Comparison of ENCODE assay signal across 23 cellular contexts in genomic region chr16:74995986-74996385, GRCh38. TPM values are rescaled to one million over a fixed set of nuclear protein-coding genes. Genes with fewer than 3 reads are reported as not detected.
DNase-seq lines count a peak whose midpoint lies in the region; ATAC-seq, FAIRE-seq and TF ChIP-seq lines count a peak whose summit lies in the region.
"Had no signal": no experiment of that assay in that cellular context is flagged by ENCODE, and none has a peak within 500 bp of the region (broad histone marks: within the 10 kb centered on the region; RNA-seq: fewer than 3 reads in every experiment).

No MANE protein-coding gene starts in this region.

- H3K27me3 ChIP-seq in Caco-2 (replicated peaks; ENCODE audit: control insufficient read depth, insufficient read depth, low read length) (no peaks in the 10 kb centered on the region), K562 (ENCODE audit: control insufficient read depth in 2 of 2, insufficient read depth in 2 of 2, low read length in 2 of 2) (no peaks in the 10 kb centered on the region), BE2C (no peaks in the 10 kb centered on the region)
- H3K27me3 ChIP-seq: BLaER1 treated with 17β-estradiol and CSF1 and Interleukin-3, amounts not matched to agents 10 nM and 100 nM had no signal

- CTCF ChIA-PET in Caco-2 (lab: Charles Lee), result interaction anchor here (1.0 kb wide), 1 partner anchor 115 kb away, joined by 3 read pairs; no protein-coding TSS in a partner anchor
- CTCF ChIA-PET in HEK293 (lab: Yijun Ruan, JAX), result interaction anchor here (3.4 kb wide), 1 partner anchor 115 kb away, joined by 47 read pairs; no protein-coding TSS in a partner anchor
- CTCF ChIA-PET in K562 (lab: Yijun Ruan, JAX; ENCODE audit: low intra/inter-chr PET ratio), result no interaction called here

- H3K4me1 Mint-ChIP-seq in Caco-2 (ENCODE audit: low read depth, unreplicated experiment), result peaks cover 47% of the 10 kb centered on the region
- peaks cover 14 to 19% of the 10 kb centered on the region in 2 donors for H3K4me1 Mint-ChIP-seq in stimulated activated naive B cell treated with anti-CD40 and anti-IgM and Interleukin-4, amounts not matched to agents 10 μg/mL and 1 μg/mL and 100 μg/mL, for 72 hours

- H3K4me3 ChIP-seq in Caco-2 (ENCODE audit: low read depth, low read length) (no peak overlapping the region), HEK293 (ENCODE audit: low read depth, low read length) (no peak overlapping the region), K562 (no peak overlapping the region), BE2C (ENCODE audit: low read depth, low read length) (no peak overlapping the region)
- H3K4me3 ChIP-seq: BLaER1 treated with 17β-estradiol and CSF1 and Interleukin-3, amounts not matched to agents 10 nM and 100 nM; GM12878 had no signal

- intact Hi-C loops in Caco-2 (cut with micrococcal nuclease; ENCODE audit: unreplicated experiment), result no loop called here
- intact Hi-C loops in K562 (cut with micrococcal nuclease), result no loop called here

- POLR2A ChIA-PET in Caco-2 (lab: Charles Lee) (no interaction called here), HEK293 (lab: Yijun Ruan, JAX) (no interaction called here), K562 (lab: Yijun Ruan, JAX) (interaction anchor here (0.6 to 4.6 kb wide), 3 partner anchors 10 to 115 kb away, joined by 3 to 17 read pairs (median 4); partner anchors contain the start of gene WDR59)

- BruUV-seq in Caco-2 (replicated peaks; lab: Mats Ljungman, UMichigan) (no TSS peak), K562 (replicated peaks; lab: Mats Ljungman, UMichigan) (no TSS peak)

- DNase-seq in Caco-2 (no peak), K562 (ENCODE audit: extremely low read depth in 1 of 4, low spot score in 3 of 4) (no peak), NCI-H2196 (lab: John Stamatoyannopoulos, UW; ENCODE audit: unreplicated experiment) (no peak), SW 1271 (lab: John Stamatoyannopoulos, UW) (no peak), BE2C (no peak)
- DNase-seq in stimulated activated naive B cell treated with anti-CD40 and anti-IgM and Interleukin-4, amounts not matched to agents 10 μg/mL and 1 μg/mL and 100 μg/mL, for 72 hours, result no peak
- DNase-seq: 8988T; ACHN; CD4-positive, alpha-beta T cell; CD8-positive, alpha-beta T cell; DMS 273 treated with DMSO at 0.1 percent for 48 hours; DMS153; DMS53; DMS79; DND-41; GDM1 had no signal

- in situ Hi-C loops in K562 (cut with MboI), result no loop called here

- H3K27ac Mint-ChIP-seq in Caco-2 (ENCODE audit: unreplicated experiment), result peak overlapping the region; percentile 37
- peak overlapping the region; percentile 14 for H3K27ac Mint-ChIP-seq in stimulated activated naive B cell treated with anti-CD40 and anti-IgM and Interleukin-4, amounts not matched to agents 10 μg/mL and 1 μg/mL and 100 μg/mL, for 72 hours
- H3K27ac Mint-ChIP-seq: CD4-positive, alpha-beta T cell; CD8-positive, alpha-beta T cell had no signal

- H3K36me3 Mint-ChIP-seq in Caco-2 (ENCODE audit: insufficient read depth, unreplicated experiment), result peaks cover 6% of the 10 kb centered on the region
- no peaks in the 10 kb centered on the region for H3K36me3 Mint-ChIP-seq in stimulated activated naive B cell treated with anti-CD40 and anti-IgM and Interleukin-4, amounts not matched to agents 10 μg/mL and 1 μg/mL and 100 μg/mL, for 72 hours

- peaks cover 18% of the 10 kb centered on the region for H3K79me2 ChIP-seq in K562 (ENCODE audit: control insufficient read depth, insufficient read depth, low read length)

- no peaks in the 10 kb centered on the region; the same call in 1 of the 2 replicates for H4K20me1 ChIP-seq in K562 (replicated peaks; ENCODE audit: control insufficient read depth, insufficient read depth, low read length)

- TF ChIP-seq EP300 in K562 (IDR thresholded peaks at IDR 0.05; ENCODE audit: low read length), result no peak

- no peak for ATAC-seq in K562
- no peak for ATAC-seq in stimulated activated naive B cell treated with anti-CD40 and anti-IgM and Interleukin-4, amounts not matched to agents 10 μg/mL and 1 μg/mL and 100 μg/mL, for 72 hours (replicated peaks)
- ATAC-seq: CD8-positive, alpha-beta T cell; GM12878 had no signal

- no peak overlapping the region for H3K9ac ChIP-seq in K562 (ENCODE audit: insufficient read depth in 1 of 2, low read depth in 2 of 2, low read length in 2 of 2)
- H3K9ac ChIP-seq: BLaER1 treated with 17β-estradiol and CSF1 and Interleukin-3, amounts not matched to agents 10 nM and 100 nM had no signal

- no peak for TF ChIP-seq RAD21 in K562 (CRISPR knock-in tag; conservative IDR thresholded peaks at IDR 0.05 in 1 of 2, IDR thresholded peaks at IDR 0.05 in 1 of 2)

- no peak overlapping the region for H3K4me3 Mint-ChIP-seq in Caco-2 (ENCODE audit: unreplicated experiment)
- H3K4me3 Mint-ChIP-seq in stimulated activated naive B cell treated with anti-CD40 and anti-IgM and Interleukin-4, amounts not matched to agents 10 μg/mL and 1 μg/mL and 100 μg/mL, for 72 hours, result no peak overlapping the region
- H3K4me3 Mint-ChIP-seq: CD8-positive, alpha-beta T cell had no signal

- H3K9me3 ChIP-seq in Caco-2, result no peaks in the 10 kb centered on the region
- no peaks in the 10 kb centered on the region for H3K9me3 ChIP-seq in HEK293 (ENCODE audit: control insufficient read depth, insufficient read depth, low read depth, low read length)
- H3K9me3 ChIP-seq in K562 (replicated peaks; ENCODE audit: control insufficient read depth, insufficient read depth, low read depth, low read length), result no peaks in the 10 kb centered on the region
- H3K9me3 ChIP-seq in BE2C, result no peaks in the 10 kb centered on the region
- H3K9me3 ChIP-seq: BLaER1 treated with 17β-estradiol and CSF1 and Interleukin-3, amounts not matched to agents 10 nM and 100 nM had no signal

- H3K36me3 ChIP-seq in Caco-2 (ENCODE audit: control insufficient read depth, insufficient read depth, low read length) (no peaks in the 10 kb centered on the region; the same call in 1 of the 2 replicates), HEK293 (ENCODE audit: control insufficient read depth in 2 of 2, insufficient read depth in 1 of 2, low read length in 2 of 2) (no peaks in the 10 kb centered on the region), K562 (ENCODE audit: control insufficient read depth, insufficient read depth, low read length) (no peaks in the 10 kb centered on the region), BE2C (no peaks in the 10 kb centered on the region)
- H3K36me3 ChIP-seq: BLaER1 treated with 17β-estradiol and CSF1 and Interleukin-3, amounts not matched to agents 10 nM and 100 nM had no signal

- H3K27me3 Mint-ChIP-seq in Caco-2 (ENCODE audit: insufficient read depth, unreplicated experiment), result no peaks in the 10 kb centered on the region
- H3K27me3 Mint-ChIP-seq in stimulated activated naive B cell treated with anti-CD40 and anti-IgM and Interleukin-4, amounts not matched to agents 10 μg/mL and 1 μg/mL and 100 μg/mL, for 72 hours, result peaks cover 31 to 46% of the 10 kb centered on the region in 2 donors
- H3K27me3 Mint-ChIP-seq: CD4-positive, alpha-beta T cell had no signal

- FAIRE-seq in K562 (lab: Jason Lieb, UNC), result no peak
- FAIRE-seq: A204.1, GM12878, GM12892, GM18507 had no signal

- H3K9me1 ChIP-seq in K562 (ENCODE audit: control insufficient read depth, insufficient read depth, low read length), result no peaks in the 10 kb centered on the region

- TF ChIP-seq POLR2A in K562 (conservative IDR thresholded peaks at IDR 0.05), result no peak

- H3K9me3 Mint-ChIP-seq in Caco-2 (ENCODE audit: unreplicated experiment), result no peaks in the 10 kb centered on the region
- H3K9me3 Mint-ChIP-seq in stimulated activated naive B cell treated with anti-CD40 and anti-IgM and Interleukin-4, amounts not matched to agents 10 μg/mL and 1 μg/mL and 100 μg/mL, for 72 hours, result peaks cover 0 to 2% of the 10 kb centered on the region in 2 donors
- H3K9me3 Mint-ChIP-seq: CD4-positive, alpha-beta T cell; CD8-positive, alpha-beta T cell had no signal

- H3K4me1 ChIP-seq in Caco-2 (peaks cover 57% of the 10 kb centered on the region), HEK293 (ENCODE audit: control insufficient read depth, insufficient read depth, low read length) (no peaks in the 10 kb centered on the region; the same call in 1 of the 2 replicates), K562 (replicated peaks in 1 of 2; ENCODE audit: control insufficient read depth in 2 of 2, insufficient read depth in 2 of 2, low read length in 2 of 2) (peaks cover 30 to 33% of the 10 kb centered on the region in 2 experiments; a peak in 4 of 5 replicates), BE2C (no peaks in the 10 kb centered on the region; the same call in none of the 2 replicates)

- no peak overlapping the region for H3K4me2 ChIP-seq in K562 (ENCODE audit: insufficient read depth, low read length)
- H3K4me2 ChIP-seq: BLaER1 treated with 17β-estradiol and CSF1 and Interleukin-3, amounts not matched to agents 10 nM and 100 nM had no signal

- WGBS in K562 (ENCODE audit: insufficient coverage, low coverage, missing lambda C conversion rate), result 94% methylated on average over 1 of the region's 1 CpG

- H3K27ac ChIP-seq in HEK293 (ENCODE audit: extremely low read depth, low read depth, low read length) (no peak overlapping the region), K562 (ENCODE audit: extremely low read depth, low read depth, low read length) (no peak overlapping the region)
- H3K27ac ChIP-seq: BLaER1 treated with 17β-estradiol and CSF1 and Interleukin-3, amounts not matched to agents 10 nM and 100 nM; C4-2B had no signal

- TF ChIP-seq CTCF in Caco-2 (IDR thresholded peaks at IDR 0.05; ENCODE audit: insufficient read depth in 1 of 2, low read depth in 1 of 2, low read length in 1 of 2, severe bottlenecking in 1 of 2, unreplicated experiment in 1 of 2) (no peak), HEK293 (tag by site-specific recombination; IDR thresholded peaks at IDR 0.05) (no peak), K562 (IDR thresholded peaks at IDR 0.05 in 2 of 3, conservative IDR thresholded peaks at IDR 0.05 in 1 of 3; ENCODE audit: insufficient read depth in 2 of 3, low read depth in 1 of 3, low read length in 3 of 3) (no peak), BE2C (IDR thresholded peaks at IDR 0.05; ENCODE audit: low read depth, low read length) (no peak)

- no peak overlapping the region for H2AFZ ChIP-seq in K562 (ENCODE audit: low read depth, low read length)

RNA-seq across cellular contexts. Expression of gene ZNRF1, which starts 2.8 kb away (rescaled TPM):
- 68.6 and 73.8 TPM in 2 replicates for total RNA-seq in Caco-2 (2022)
- 26.9 and 43.7 TPM in 2 replicates for total RNA-seq in K562 (2011; cell fraction: chromatin; rRNA removed; ENCODE audit: low replicate concordance)
- 26.5 and 31.6 TPM in 2 replicates for total RNA-seq in K562 (2011; cell fraction: nucleolus; rRNA removed)
- 33.2 and 34.4 TPM in 2 replicates for total RNA-seq in K562 (2011; cell fraction: nucleoplasm; rRNA removed)
- 30.4 and 32.4 TPM in 2 replicates for total RNA-seq in K562 (2014; rRNA removed)
- total RNA-seq in K562 (2014; rRNA removed; fragmentation: Illumina TruSeq; extraction: Trizol), result 10.6 and 15.5 TPM in 2 replicates
- 17.2 and 18.8 TPM in 2 replicates for total RNA-seq in K562 (2015; rRNA removed; fragmentation: Illumina TruSeq; extraction: Trizol)
- 35.3 and 37.7 TPM in 2 replicates for total RNA-seq in K562 (2021)
- 19.1 and 25.1 TPM in 2 replicates for polyA plus RNA-seq in K562 (2011; rRNA removed)
- polyA plus RNA-seq in K562 (2011; cell fraction: cytosol; rRNA removed), result 16.8 and 30.1 TPM in 2 replicates
- polyA plus RNA-seq in K562 (2011; cell fraction: nucleus; rRNA removed), result 43.0 and 43.6 TPM in 2 replicates
- 24.0 and 31.0 TPM in 2 replicates for polyA plus RNA-seq in K562 (2012)
- 20.1 and 21.0 TPM in 2 replicates for polyA plus RNA-seq in K562 (2014; fragmentation: Illumina TruSeq; extraction: Trizol)
- 10 to 100 TPM in 1 of 2 experiments, 1 to 10 TPM in 1; 9.5 to 20.0 TPM for polyA plus RNA-seq in K562 (2014; fragmentation: Nextera tagmentation; extraction: Ambion mirVana)
- polyA plus RNA-seq in K562 (2014; rRNA removed), result 21.8 and 23.9 TPM in 2 replicates
- 17.3 and 24.2 TPM in 2 replicates for polyA minus RNA-seq in K562 (2011; rRNA and poly(A)+ RNA removed)
- 20.2 and 22.4 TPM in 2 replicates for polyA minus RNA-seq in K562 (2011; cell fraction: cytosol; rRNA and poly(A)+ RNA removed)
- 21.8 and 24.4 TPM in 2 replicates for polyA minus RNA-seq in K562 (2011; cell fraction: nucleus; rRNA and poly(A)+ RNA removed)
- polyA plus RNA-seq in BE2C (2012; ENCODE audit: insufficient read depth, insufficient read length, low read depth), result 30.9 TPM

RNA-seq across cellular contexts. Expression of gene WDR59, which starts 11.1 kb away (rescaled TPM):
- total RNA-seq in Caco-2 (2022) (148 and 174 TPM in 2 replicates), K562 (2014; rRNA removed) (19.6 and 35.1 TPM in 2 replicates), K562 (2014; rRNA removed; fragmentation: Illumina TruSeq; extraction: Trizol) (32.2 and 34.7 TPM in 2 replicates), K562 (2015; rRNA removed; fragmentation: Illumina TruSeq; extraction: Trizol) (20.0 and 28.0 TPM in 2 replicates), K562 (2021) (81.3 and 94.3 TPM in 2 replicates)
- 271 and 313 TPM in 2 replicates for total RNA-seq in K562 (2011; cell fraction: chromatin; rRNA removed; ENCODE audit: low replicate concordance)
- total RNA-seq in K562 (2011; cell fraction: nucleolus; rRNA removed), result 146 and 158 TPM in 2 replicates
- 157 and 158 TPM in 2 replicates for total RNA-seq in K562 (2011; cell fraction: nucleoplasm; rRNA removed)
- polyA plus RNA-seq in K562 (2011; rRNA removed) (119 and 126 TPM in 2 replicates), K562 (2014; fragmentation: Illumina TruSeq; extraction: Trizol) (47.6 and 59.0 TPM in 2 replicates), K562 (2014; fragmentation: Nextera tagmentation; extraction: Ambion mirVana) (10 to 100 TPM; 12.7 to 16.2 TPM), K562 (2014; rRNA removed) (52.2 and 57.4 TPM in 2 replicates)
- polyA plus RNA-seq in K562 (2011; cell fraction: cytosol; rRNA removed), result 89.5 and 105 TPM in 2 replicates
- 307 and 327 TPM in 2 replicates for polyA plus RNA-seq in K562 (2011; cell fraction: nucleus; rRNA removed)
- 42.5 and 56.4 TPM in 2 replicates for polyA plus RNA-seq in K562 (2012)
- polyA minus RNA-seq in K562 (2011; rRNA and poly(A)+ RNA removed), result 114 and 147 TPM in 2 replicates
- polyA minus RNA-seq in K562 (2011; cell fraction: cytosol; rRNA and poly(A)+ RNA removed), result 38.2 and 42.9 TPM in 2 replicates
- polyA minus RNA-seq in K562 (2011; cell fraction: nucleus; rRNA and poly(A)+ RNA removed), result 63.0 and 94.5 TPM in 2 replicates
- 43.5 TPM for polyA plus RNA-seq in BE2C (2012; ENCODE audit: insufficient read depth, insufficient read length, low read depth)
